ENCODE assay signal across 18 cellular contexts in the genomic region with DNA sequence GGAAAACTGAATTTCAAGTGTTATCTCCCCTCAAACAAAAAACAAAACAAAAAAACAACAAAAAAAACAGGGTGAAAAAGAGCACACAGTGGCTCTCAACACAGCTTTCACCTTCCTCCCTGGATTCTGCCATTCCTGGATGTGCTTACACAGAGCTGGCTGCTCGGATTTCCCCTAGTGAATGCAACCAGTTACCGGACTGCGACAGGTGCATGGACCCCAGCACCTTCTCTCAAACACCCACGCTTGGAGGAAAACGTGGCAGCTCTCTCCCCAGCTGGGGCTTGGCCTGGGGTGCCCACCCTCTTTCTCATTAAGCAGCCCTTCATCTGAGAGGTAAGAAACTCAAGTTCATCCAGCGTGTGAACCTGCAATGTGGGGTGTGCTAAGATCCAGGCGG.
"Had no signal": no experiment of that assay in that cellular context is flagged by ENCODE, and none has a peak within 500 bp of the region (broad histone marks: within the 10 kb centered on the region; RNA-seq: fewer than 3 reads in every experiment).

No MANE protein-coding gene starts in this region.

- H3K4me1 ChIP-seq: colonic mucosa had no signal

- H3K36me3 ChIP-seq: cardiac muscle cell, colonic mucosa, ovary, sigmoid colon, thoracic aorta had no signal

- H3K27ac ChIP-seq: cardiac muscle cell, colonic mucosa, ovary, sigmoid colon, skin epidermis, thoracic aorta had no signal

- DNase-seq: cerebellar nuclear complex; colonic mucosa; dorsolateral prefrontal cortex; effector CD8-positive, alpha-beta T cell; foreskin melanocyte; immature natural killer cell; mammary epithelial cell; naive thymus-derived CD8-positive, alpha-beta T cell; nucleus accumbens; ovary; sigmoid colon; stimulated activated naive CD4-positive, alpha-beta T cell; stomach; substantia nigra; trophoblast cell had no signal

- ATAC-seq: naive thymus-derived CD8-positive, alpha-beta T cell had no signal

- H3K27me3 ChIP-seq: colonic mucosa, dorsolateral prefrontal cortex, ovary, sigmoid colon, stomach had no signal

- H3K4me3 ChIP-seq: cardiac muscle cell, colonic mucosa, dorsolateral prefrontal cortex, ovary, sigmoid colon, skin epidermis, stomach, thoracic aorta had no signal

- H3K9me3 ChIP-seq: colonic mucosa, ovary, sigmoid colon, thoracic aorta had no signal
